9 cellular contexts compared by ENCODE assay signal in genomic region chr10:119235381-119235780, GRCh38. TPM values are rescaled to one million over a fixed set of nuclear protein-coding genes. Genes with fewer than 3 reads are reported as not detected.
DNase-seq lines count a peak whose midpoint lies in the region; ATAC-seq, FAIRE-seq and TF ChIP-seq lines count a peak whose summit lies in the region.
"Had no signal": no experiment of that assay in that cellular context is flagged by ENCODE, and none has a peak within 500 bp of the region (broad histone marks: within the 10 kb centered on the region; RNA-seq: fewer than 3 reads in every experiment).

No MANE protein-coding gene starts in this region.

- no peaks in the 10 kb centered on the region for H3K36me3 ChIP-seq in KOPT-K1 (ENCODE audit: insufficient read depth, low read length)
- H3K36me3 ChIP-seq in H7 (replicated peaks; ENCODE audit: control insufficient read depth, insufficient read depth, low read length), result no peaks in the 10 kb centered on the region
- H3K36me3 ChIP-seq in aorta (ENCODE audit: control insufficient read depth in 1 of 2, insufficient read depth in 2 of 2, low read length in 1 of 2), result no peaks in the 10 kb centered on the region

- peak overlapping the region; percentile 23 for H3K27ac ChIP-seq in KOPT-K1 (ENCODE audit: low read depth, low read length, poor library complexity, severe bottlenecking)
- H3K27ac ChIP-seq in aorta (ENCODE audit: low read depth in 1 of 2, low read length in 2 of 2), result peak overlapping the region in 1 of 2 donors; percentile 11

- H3K9me3 ChIP-seq in KOPT-K1 (ENCODE audit: insufficient read depth, low read length, poor library complexity, severe bottlenecking), result peaks cover 23% of the 10 kb centered on the region
- no peaks in the 10 kb centered on the region for H3K9me3 ChIP-seq in aorta (ENCODE audit: control insufficient read depth, low read length)

- TF ChIP-seq POLR2A in H54 (IDR thresholded peaks at IDR 0.05; ENCODE audit: low read depth, low read length), result no peak

- H3K36me3 Mint-ChIP-seq in effector memory CD8-positive, alpha-beta T cell (ENCODE audit: insufficient read depth), result peaks cover 12% of the 10 kb centered on the region
- peaks cover 31% of the 10 kb centered on the region for H3K36me3 Mint-ChIP-seq in nephron progenitor cell (ENCODE audit: low read depth)

- H3K4me3 Mint-ChIP-seq in effector memory CD8-positive, alpha-beta T cell, result no peak overlapping the region
- H3K4me3 Mint-ChIP-seq in nephron progenitor cell, result peak overlapping the region; percentile 20

- H3K4me1 Mint-ChIP-seq in effector memory CD8-positive, alpha-beta T cell (ENCODE audit: low read depth in 2 of 2), result peaks cover 25% of the 10 kb centered on the region in 2 donors
- peaks cover 68% of the 10 kb centered on the region for H3K4me1 Mint-ChIP-seq in nephron progenitor cell

- 4 to 5% methylated on average over 3 of the region's 3 CpGs for WGBS in aorta, 2 donors

- H3K4me3 ChIP-seq in H7 (ENCODE audit: insufficient read depth, low read depth, low read length), result no peak overlapping the region
- H3K4me3 ChIP-seq in aorta (ENCODE audit: low read length in 2 of 2), result no peak overlapping the region

- peak; percentile 89 for DNase-seq in DMS 273 (lab: John Stamatoyannopoulos, UW; ENCODE audit: unreplicated experiment)
- no peak for DNase-seq in effector memory CD8-positive, alpha-beta T cell
- no peak for DNase-seq in nephron progenitor cell
- DNase-seq in H7, result no peak
- DNase-seq in H54 (ENCODE audit: insufficient read length, low spot score), result no peak
- DNase-seq in aorta, result no peak
- DNase-seq: NCI-H187 treated with DMSO at 0.1 percent for 48 hours had no signal

- H3K27me3 ChIP-seq in H7 (ENCODE audit: control insufficient read depth, insufficient read depth, low read length) (no peaks in the 10 kb centered on the region), aorta (ENCODE audit: control insufficient read depth in 1 of 2, insufficient read depth in 2 of 2, low read length in 1 of 2) (no peaks in the 10 kb centered on the region)

- H3K4me1 ChIP-seq in aorta (ENCODE audit: control insufficient read depth in 1 of 2, insufficient read depth in 2 of 2, low read length in 2 of 2), result peaks cover 8 to 12% of the 10 kb centered on the region in 2 donors

- H3K27ac Mint-ChIP-seq in effector memory CD8-positive, alpha-beta T cell, result peak overlapping the region; percentile 74 to 81
- peak overlapping the region; percentile 95 for H3K27ac Mint-ChIP-seq in nephron progenitor cell

- no peaks in the 10 kb centered on the region for H3K27me3 Mint-ChIP-seq in effector memory CD8-positive, alpha-beta T cell
- H3K27me3 Mint-ChIP-seq in nephron progenitor cell (ENCODE audit: low read depth, poor library complexity), result no peaks in the 10 kb centered on the region

- no peak for ATAC-seq in effector memory CD8-positive, alpha-beta T cell (replicated peaks)
- no peak for ATAC-seq in HG02642 (IDR thresholded peaks at IDR 0.05; ENCODE audit: poor library complexity, unreplicated experiment)
- no peak for ATAC-seq in aorta (ENCODE audit: low FRiP score)

- no peak for TF ChIP-seq CTCF in nephron progenitor cell (IDR thresholded peaks at IDR 0.05)

- intact Hi-C loops in aorta (cut with DNase I), result no loop called here

- no peaks in the 10 kb centered on the region for H3K9me3 Mint-ChIP-seq in effector memory CD8-positive, alpha-beta T cell
- peaks cover 29% of the 10 kb centered on the region for H3K9me3 Mint-ChIP-seq in nephron progenitor cell

- no peak for FAIRE-seq in H54 (lab: Jason Lieb, UNC)

RNA-seq across cellular contexts. Expression of gene GRK5, which starts 28.0 kb away (rescaled TPM):
- total RNA-seq in H7 (2014; rRNA removed; shearing (Covaris generic)), result 1.2 and 1.7 TPM in 2 replicates
- 100 to 1,000 TPM in 1 of 2 donors, 10 to 100 TPM in 1; 73.8 to 112 TPM for total RNA-seq in aorta
- 100 to 1,000 TPM in 1 of 2 donors, 10 to 100 TPM in 1; 98.7 to 104 TPM for polyA plus RNA-seq in aorta

RNA-seq across cellular contexts. Expression of gene PRDX3, which starts 56.8 kb away (rescaled TPM):
- total RNA-seq in H7 (2014; rRNA removed; shearing (Covaris generic)), result 411 and 445 TPM in 2 replicates
- 10 to 100 TPM; 76.3 to 81.8 TPM for total RNA-seq in aorta
- 100 to 1,000 TPM; 101 to 158 TPM for polyA plus RNA-seq in aorta

Comparison
In these comparisons a context has a peak if more than half of its experiments do, and no peak if none do; other contexts are left out.
1. RNA of gene GRK5, which starts 28.0 kb away (total RNA-seq): 73.8 to 112 TPM in aorta; 1.2 to 1.7 TPM in H7; every median in the first group is over 10 times any median in the second.